Comparison of ENCODE assay signal across 8 cellular contexts in the genomic region with DNA sequence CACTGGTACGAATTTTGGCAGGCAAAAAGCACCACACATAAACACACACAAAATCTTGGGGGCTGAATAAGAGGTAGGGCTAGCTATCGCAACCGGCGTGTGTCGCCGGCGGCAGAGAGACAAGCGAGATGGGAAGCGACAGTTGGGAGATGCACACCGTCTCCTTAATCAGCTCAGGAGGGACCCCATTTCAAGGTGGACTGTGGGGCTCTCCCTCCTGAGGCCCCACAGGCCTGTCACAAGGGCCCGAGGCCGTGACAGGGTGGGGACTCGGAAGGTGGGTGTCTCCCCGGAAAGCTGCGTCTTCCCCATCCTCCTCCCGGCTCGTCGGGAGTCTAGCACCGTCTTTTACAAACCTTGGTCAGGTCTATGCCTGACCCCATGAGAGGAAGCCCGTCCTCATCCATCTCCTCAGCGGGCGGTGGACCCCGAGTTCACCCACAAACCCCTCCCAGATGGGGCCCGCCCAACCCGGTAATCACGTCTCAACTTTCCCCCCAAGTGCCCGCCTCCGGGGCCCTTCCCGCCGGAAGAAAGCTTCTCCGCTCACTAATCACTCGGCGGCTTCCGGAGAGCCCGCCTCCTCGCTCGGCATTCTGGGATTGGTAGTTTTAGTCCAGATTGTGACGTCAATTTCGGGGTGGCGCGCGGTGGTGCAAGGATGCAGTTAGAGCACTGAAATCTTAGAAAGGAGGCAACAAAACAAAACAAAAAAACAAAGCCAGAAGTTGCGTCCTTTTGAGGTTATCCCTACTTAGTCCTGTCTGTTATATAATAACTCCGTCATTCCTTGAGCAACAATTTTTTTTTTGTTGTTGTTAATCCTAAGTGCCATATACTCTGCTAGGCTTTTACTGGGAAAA. TPM values are rescaled to one million over a fixed set of nuclear protein-coding genes. Genes with fewer than 3 reads are reported as not detected.
DNase-seq lines count a peak whose midpoint lies in the region; FAIRE-seq and TF ChIP-seq lines count a peak whose summit lies in the region.

WASHC3 (minus strand) TSS at position 436 of the 863 bp plus-strand sequence; CDS start at position 407, 29 bp downstream.

- no peak within 1 kb of the TSS for H3K23ac ChIP-seq in neuronal stem cell (ENCODE audit: low read depth, low read length, poor library complexity)

- H3K27ac ChIP-seq in SK-N-MC (no peak within 1 kb of the TSS), neuronal stem cell (replicated peaks; ENCODE audit: low read length) (no peak within 1 kb of the TSS)

- peak; percentile 65 for FAIRE-seq in frontal cortex (lab: Jason Lieb, UNC)

- H2BK12ac ChIP-seq in neuronal stem cell (ENCODE audit: low read length), result no peak within 1 kb of the TSS

- H2BK15ac ChIP-seq in neuronal stem cell (ENCODE audit: low read length), result no peak within 1 kb of the TSS

- H2BK5ac ChIP-seq in neuronal stem cell (ENCODE audit: low read length), result peak within 1 kb of the TSS; percentile 30

- H3K9me3 Mint-ChIP-seq in HFFc6, result no peaks in the 10 kb centered on the region
- peaks cover 6% of the 10 kb centered on the region for H3K9me3 Mint-ChIP-seq in activated naive CD4-positive, alpha-beta T cell treated with anti-CD3 and anti-CD28 coated beads, Interleukin-2, amount 10 ng/mL, durations not matched to agents 7 days and 5 days

- no peak within 1 kb of the TSS for H3K14ac ChIP-seq in neuronal stem cell (ENCODE audit: low read length)

- WGBS in neuronal stem cell (ENCODE audit: extremely low coverage in 2 of 2, insufficient read length in 2 of 2, insufficient replicate concordance in 1 of 2), 2 donors, result no CpG with 5 or more reads among the region's 44 CpGs

- TF ChIP-seq POLR2A in NB4 (IDR thresholded peaks at IDR 0.05; ENCODE audit: extremely low read depth, insufficient read length), result peak; percentile 75

- H3K4me2 ChIP-seq in neuronal stem cell (ENCODE audit: insufficient read depth, low read length, poor library complexity, severe bottlenecking), result peak within 1 kb of the TSS; percentile 73

- H4K91ac ChIP-seq in neuronal stem cell (ENCODE audit: low read depth, low read length, poor library complexity), result no peak within 1 kb of the TSS

- DNase-seq in GM04503 (ENCODE audit: low read depth) (peak; percentile 70), HFFc6 (peak; percentile 90), NB4 (ENCODE audit: low read depth) (peak; percentile 97), SK-N-MC (ENCODE audit: low read depth, low spot score) (peak; percentile 68), frontal cortex (ENCODE audit: low spot score in 2 of 2) (peak; percentile 62 to 78), neuronal stem cell (ENCODE audit: low spot score) (peak; percentile 78)
- peak; percentile 98 for DNase-seq in activated naive CD4-positive, alpha-beta T cell treated with anti-CD3 and anti-CD28 coated beads, Interleukin-2, amount 10 ng/mL, durations not matched to agents 7 days and 5 days

- peak within 1 kb of the TSS; percentile 94 for H3K4me3 Mint-ChIP-seq in HFFc6
- H3K4me3 Mint-ChIP-seq in activated naive CD4-positive, alpha-beta T cell treated with anti-CD3 and anti-CD28 coated beads, Interleukin-2, amount 10 ng/mL, durations not matched to agents 7 days and 5 days, result peak within 1 kb of the TSS; percentile 90

- H3K27me3 Mint-ChIP-seq in HFFc6 (ENCODE audit: insufficient read depth), result 0 out of 2 replicates have a peak, but pooled peaks cover 2% of the 10 kb centered on the region
- H3K27me3 Mint-ChIP-seq in activated naive CD4-positive, alpha-beta T cell treated with anti-CD3 and anti-CD28 coated beads, Interleukin-2, amount 10 ng/mL, durations not matched to agents 7 days and 5 days, result peaks cover 8% of the 10 kb centered on the region

- no peaks in the 10 kb centered on the region for H3K79me1 ChIP-seq in neuronal stem cell (ENCODE audit: low read depth, low read length)

- H3K36me3 ChIP-seq in SK-N-MC (ENCODE audit: insufficient read depth, low read length) (no peaks in the 10 kb centered on the region), neuronal stem cell (replicated peaks in 1 of 2; ENCODE audit: control insufficient read depth in 2 of 2, insufficient read depth in 2 of 2, low read length in 2 of 2) (peaks cover 0 to 8% of the 10 kb centered on the region in 2 donors)

- peak within 1 kb of the TSS; percentile 91 for H3K18ac ChIP-seq in neuronal stem cell (ENCODE audit: low read length)

- H3K4me3 ChIP-seq in NB4 (ENCODE audit: low read depth, low read length) (peak within 1 kb of the TSS; percentile 78), SK-N-MC (peak within 1 kb of the TSS; percentile 83), neuronal stem cell (ENCODE audit: low read length in 2 of 2) (peak within 1 kb of the TSS; percentile 82 to 97)

- TF ChIP-seq CTCF in HFFc6 (IDR thresholded peaks at IDR 0.05), result no peak
- no peak for TF ChIP-seq CTCF in NB4 (IDR thresholded peaks at IDR 0.05; ENCODE audit: low read depth, low read length)
- no peak for TF ChIP-seq CTCF in subcutaneous adipose tissue (IDR thresholded peaks at IDR 0.05; ENCODE audit: low read depth)

- peaks cover 4 to 5% of the 10 kb centered on the region in 2 donors for H3K4me1 ChIP-seq in neuronal stem cell (ENCODE audit: control insufficient read depth in 2 of 2, insufficient read depth in 1 of 2, low read depth in 1 of 2, low read length in 2 of 2)

- no peak within 1 kb of the TSS for H3K4ac ChIP-seq in neuronal stem cell (ENCODE audit: low read length)

- CTCF ChIA-PET in activated naive CD4-positive, alpha-beta T cell treated with anti-CD3 and anti-CD28 coated beads, Interleukin-2, amount 10 ng/mL, durations not matched to agents 7 days and 5 days (lab: Charles Lee), result interaction anchor here (0.6 kb wide), 1 partner anchor 18 kb away, joined by 3 read pairs; no protein-coding TSS in a partner anchor

- peaks cover 18% of the 10 kb centered on the region for H3K36me3 Mint-ChIP-seq in HFFc6 (ENCODE audit: low read depth)
- H3K36me3 Mint-ChIP-seq in activated naive CD4-positive, alpha-beta T cell treated with anti-CD3 and anti-CD28 coated beads, Interleukin-2, amount 10 ng/mL, durations not matched to agents 7 days and 5 days, result peaks cover 38% of the 10 kb centered on the region

- H3K9ac ChIP-seq in SK-N-MC (ENCODE audit: insufficient read length), result peak within 1 kb of the TSS; percentile 78
- peak within 1 kb of the TSS; percentile 92 for H3K9ac ChIP-seq in neuronal stem cell (ENCODE audit: low read depth, low read length, poor library complexity)

- H3K9me3 ChIP-seq in SK-N-MC (ENCODE audit: low read depth, low read length) (no peaks in the 10 kb centered on the region), neuronal stem cell (replicated peaks in 1 of 2; ENCODE audit: control insufficient read depth in 2 of 2, insufficient read depth in 1 of 2, low read depth in 1 of 2, low read length in 2 of 2) (peaks cover 0 to 2% of the 10 kb centered on the region in 2 donors)

- peak within 1 kb of the TSS; percentile 94 for H3K27ac Mint-ChIP-seq in HFFc6
- peak within 1 kb of the TSS; percentile 97 for H3K27ac Mint-ChIP-seq in activated naive CD4-positive, alpha-beta T cell treated with anti-CD3 and anti-CD28 coated beads, Interleukin-2, amount 10 ng/mL, durations not matched to agents 7 days and 5 days

- no peak within 1 kb of the TSS for H2BK120ac ChIP-seq in neuronal stem cell (ENCODE audit: low read depth, low read length)

- peak within 1 kb of the TSS; percentile 95 for H2AFZ ChIP-seq in neuronal stem cell (ENCODE audit: low read length)

- no peak within 1 kb of the TSS for H2AK5ac ChIP-seq in neuronal stem cell (ENCODE audit: low read depth, low read length)

- peaks cover 24% of the 10 kb centered on the region for H3K4me1 Mint-ChIP-seq in HFFc6 (ENCODE audit: low read depth)
- peaks cover 59% of the 10 kb centered on the region for H3K4me1 Mint-ChIP-seq in activated naive CD4-positive, alpha-beta T cell treated with anti-CD3 and anti-CD28 coated beads, Interleukin-2, amount 10 ng/mL, durations not matched to agents 7 days and 5 days

- H4K8ac ChIP-seq in neuronal stem cell (ENCODE audit: low read depth, low read length), result no peak within 1 kb of the TSS

- H3K27me3 ChIP-seq in neuronal stem cell (ENCODE audit: control insufficient read depth in 3 of 3, insufficient read depth in 3 of 3, low read depth in 1 of 3, low read length in 3 of 3), result no peaks in the 10 kb centered on the region

RNA-seq across cellular contexts. Expression of gene WASHC3, which starts in this region (rescaled TPM):
- 10 to 100 TPM; 49.2 to 61.0 (median 54.8) TPM for total RNA-seq in HFFc6 (2021; fragmentation: NEBNext Ultra II Directional; extraction: Animal tissue kit (Norgen Biotek cat#: 25700))
- total RNA-seq in frontal cortex (49.3 TPM), subcutaneous adipose tissue (100 to 1,000 TPM in 1 of 4 donors, 10 to 100 TPM in 3; 72.9 to 100 (median 91.7) TPM)
- 33.3 TPM for polyA plus RNA-seq in neuronal stem cell (2013, experiment 1 of 2)
- polyA plus RNA-seq in neuronal stem cell (2013, experiment 2 of 2), result 32.5 TPM
